In the genomic region with DNA sequence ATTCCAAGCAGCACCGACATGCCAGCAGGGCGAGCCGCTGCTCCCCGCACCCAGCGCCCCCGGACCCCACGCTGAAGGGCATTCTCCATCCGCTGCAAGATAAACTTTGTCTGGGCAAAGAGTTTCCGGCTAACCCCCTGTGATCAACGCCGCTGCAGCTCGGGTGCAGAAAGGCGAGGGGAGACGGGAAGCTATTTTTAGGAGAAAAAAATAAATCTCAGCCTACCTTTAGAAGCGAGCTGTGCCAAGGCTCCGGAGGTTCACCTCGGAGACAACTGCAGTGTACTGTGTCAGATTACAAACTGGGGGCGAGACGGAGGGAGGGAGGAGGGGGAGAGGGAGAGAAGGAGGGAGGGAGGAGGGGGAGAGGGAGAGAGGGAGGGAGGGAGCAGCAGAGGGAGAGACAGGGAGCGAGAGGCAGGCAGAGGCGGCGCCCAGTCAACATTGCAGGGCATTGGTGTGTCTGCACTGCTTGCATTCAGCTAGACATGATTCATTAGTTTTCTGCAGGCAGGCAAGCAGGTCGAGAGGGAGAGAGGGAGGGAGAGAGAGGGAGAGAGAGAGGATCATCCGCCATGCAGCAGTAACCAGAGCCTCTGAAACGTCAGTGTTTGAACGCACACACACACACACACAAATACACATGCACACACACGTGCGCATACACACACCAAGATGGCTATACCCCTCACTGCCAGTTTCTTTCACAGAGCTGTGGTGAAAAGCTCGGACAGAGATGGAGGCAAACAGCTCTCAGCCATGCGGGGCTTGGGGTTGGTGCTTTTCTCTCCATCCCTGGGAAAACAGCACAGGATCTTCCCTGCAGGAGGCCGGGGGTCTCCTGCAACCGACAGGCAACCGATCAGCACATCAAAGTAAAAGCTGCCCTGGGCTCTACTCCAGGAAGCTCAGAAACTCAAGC, we compare ENCODE assay signal across 8 cellular contexts. TPM values are rescaled to one million over a fixed set of nuclear protein-coding genes. Genes with fewer than 3 reads are reported as not detected.
DNase-seq lines count a peak whose midpoint lies in the region; ATAC-seq lines count a peak whose summit lies in the region.

A gene with protein sequence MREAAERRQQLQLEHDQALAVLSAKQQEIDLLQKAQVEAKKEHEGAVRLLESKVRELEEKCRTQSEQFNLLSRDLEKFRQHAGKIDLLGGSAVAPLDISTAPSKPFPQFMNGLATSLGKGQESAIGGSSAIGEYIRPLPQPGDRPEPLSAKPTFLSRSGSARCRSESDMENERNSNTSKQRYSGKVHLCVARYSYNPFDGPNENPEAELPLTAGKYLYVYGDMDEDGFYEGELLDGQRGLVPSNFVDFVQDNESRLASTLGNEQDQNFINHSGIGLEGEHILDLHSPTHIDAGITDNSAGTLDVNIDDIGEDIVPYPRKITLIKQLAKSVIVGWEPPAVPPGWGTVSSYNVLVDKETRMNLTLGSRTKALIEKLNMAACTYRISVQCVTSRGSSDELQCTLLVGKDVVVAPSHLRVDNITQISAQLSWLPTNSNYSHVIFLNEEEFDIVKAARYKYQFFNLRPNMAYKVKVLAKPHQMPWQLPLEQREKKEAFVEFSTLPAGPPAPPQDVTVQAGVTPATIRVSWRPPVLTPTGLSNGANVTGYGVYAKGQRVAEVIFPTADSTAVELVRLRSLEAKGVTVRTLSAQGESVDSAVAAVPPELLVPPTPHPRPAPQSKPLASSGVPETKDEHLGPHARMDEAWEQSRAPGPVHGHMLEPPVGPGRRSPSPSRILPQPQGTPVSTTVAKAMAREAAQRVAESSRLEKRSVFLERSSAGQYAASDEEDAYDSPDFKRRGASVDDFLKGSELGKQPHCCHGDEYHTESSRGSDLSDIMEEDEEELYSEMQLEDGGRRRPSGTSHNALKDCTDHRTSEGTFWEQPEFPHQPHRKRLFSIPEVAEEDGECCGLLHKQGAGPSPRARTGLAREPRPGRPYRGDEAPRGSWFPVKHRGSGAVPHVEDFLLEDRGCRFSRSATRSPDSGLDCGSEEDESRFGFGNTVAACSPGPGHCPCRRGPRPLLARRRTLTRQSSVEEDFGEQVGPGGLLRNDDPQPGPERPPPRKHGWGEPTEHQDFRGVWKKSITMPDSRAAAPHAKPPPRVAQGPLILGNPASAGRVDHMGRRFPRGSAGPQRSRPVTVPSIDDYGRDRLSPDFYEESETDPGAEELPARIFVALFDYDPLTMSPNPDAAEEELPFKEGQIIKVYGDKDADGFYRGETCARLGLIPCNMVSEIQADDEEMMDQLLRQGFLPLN (N-terminal part only) (minus strand): TSS at position 304 of the 922 bp plus-strand sequence. CDS start 237,286 bp downstream, outside the sequence.

- peaks cover 10% of the 10 kb centered on the region for H3K4me1 ChIP-seq in mesodermal cell (ENCODE audit: control insufficient read depth, insufficient read depth, low read length, poor library complexity, severe bottlenecking)

- ATAC-seq in GM18502 (IDR thresholded peaks at IDR 0.05; ENCODE audit: poor library complexity, unreplicated experiment), result no peak
- no peak for ATAC-seq in HG03378 (IDR thresholded peaks at IDR 0.05; ENCODE audit: unreplicated experiment)

- H3K9me3 ChIP-seq in mesodermal cell (ENCODE audit: control insufficient read depth, low read length), result no peaks in the 10 kb centered on the region

- DNase-seq in DMS79 treated with DMSO at 0.1 percent for 48 hours (lab: John Stamatoyannopoulos, UW) (peak; percentile 84), NCI-H187 treated with DMSO at 0.1 percent for 48 hours (lab: John Stamatoyannopoulos, UW) (peak; percentile 95), caudate nucleus (lab: John Stamatoyannopoulos, UW) (peak in 41 of 61 donors; percentile 12 to 83 (median 53)), GM03348 (ENCODE audit: low spot score) (no peak), foreskin melanocyte (no peak)

- H3K27ac ChIP-seq in caudate nucleus (ENCODE audit: low read depth, low read length), result peak within 1 kb of the TSS; percentile 18
- H3K27ac ChIP-seq in mesodermal cell (ENCODE audit: low read depth, low read length, severe bottlenecking), result peak within 1 kb of the TSS; percentile 2

- H3K36me3 ChIP-seq in mesodermal cell (ENCODE audit: control insufficient read depth, insufficient read depth, low read length), result no peaks in the 10 kb centered on the region

- 0 to 1% methylated on average over 14 to 15 of the region's 33 CpGs for WGBS in mesodermal cell (ENCODE audit: insufficient coverage in 2 of 2), 2 experiments

- peak within 1 kb of the TSS; percentile 45 for H3K4me3 ChIP-seq in mesodermal cell (ENCODE audit: extremely low read depth, insufficient read depth, low read length, poor library complexity, severe bottlenecking)

RNA-seq across cellular contexts. Expression of the gene that starts here (rescaled TPM):
- 2.9 TPM for polyA plus RNA-seq in mesodermal cell (2013, experiment 1 of 2)
- 2.8 TPM for polyA plus RNA-seq in mesodermal cell (2013, experiment 2 of 2)

Comparison
In these comparisons a context has a peak if more than half of its experiments do, and no peak if none do; other contexts are left out.
1. DNase-seq: peak in DMS79 treated with DMSO at 0.1 percent for 48 hours (single experiment), NCI-H187 treated with DMSO at 0.1 percent for 48 hours (single experiment) and caudate nucleus (41 of 61); none in GM03348 (single experiment) and foreskin melanocyte (single experiment).